ENCODE assay signal across 9 cellular contexts in the genomic region with DNA sequence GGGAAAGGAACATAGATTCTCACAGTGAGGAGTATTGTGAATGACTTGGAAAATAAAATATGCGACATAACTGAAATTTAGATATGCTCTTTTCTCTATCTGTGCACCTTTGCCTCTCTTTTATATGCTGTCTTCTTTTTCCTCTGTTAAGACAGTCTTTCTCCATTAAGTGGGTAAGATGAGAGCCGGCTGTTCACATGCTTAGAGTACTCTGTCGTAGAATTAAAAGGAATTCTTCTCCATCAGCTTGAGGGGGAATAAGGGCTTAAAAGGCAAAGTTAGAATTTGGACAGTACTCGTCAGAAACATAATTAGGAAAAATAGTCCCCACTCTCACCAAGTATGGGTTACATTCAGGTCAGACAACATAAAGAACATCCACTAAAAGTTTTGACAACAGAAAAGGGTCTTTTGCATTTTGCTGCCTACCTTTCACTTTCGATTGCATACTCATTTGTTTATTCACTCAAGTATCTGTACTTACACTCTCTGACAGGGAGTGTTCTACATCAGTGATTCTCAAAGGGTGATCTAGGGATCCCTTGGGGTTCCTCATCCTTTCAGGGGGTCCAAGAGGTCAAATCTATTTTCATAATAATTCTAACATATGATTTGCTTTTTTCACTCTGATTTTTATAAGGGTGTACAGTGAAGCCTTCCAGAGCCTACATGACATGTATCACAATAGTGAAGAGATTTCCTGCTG. TPM values are rescaled to one million over a fixed set of nuclear protein-coding genes. Genes with fewer than 3 reads are reported as not detected.
DNase-seq lines count a peak whose midpoint lies in the region; ATAC-seq, FAIRE-seq and TF ChIP-seq lines count a peak whose summit lies in the region.
"Had no signal": no experiment of that assay in that cellular context is flagged by ENCODE, and none has a peak within 500 bp of the region (broad histone marks: within the 10 kb centered on the region; RNA-seq: fewer than 3 reads in every experiment).

No MANE protein-coding gene starts in this region.

- H3K27ac ChIP-seq in KOPT-K1 (ENCODE audit: low read depth, low read length, poor library complexity, severe bottlenecking) (peak overlapping the region; percentile 67), left lung (peak overlapping the region; percentile 2 to 40), breast epithelium (peak overlapping the region in 1 of 2 donors; percentile 9)

- FAIRE-seq in urothelium cell line (lab: Jason Lieb, UNC): no peak

- H3K4me3 ChIP-seq in left lung: no peak overlapping the region
- H3K4me3 ChIP-seq in breast epithelium: peak overlapping the region in 1 of 3 donors; percentile 10

- ATAC-seq in GM18508 (IDR thresholded peaks at IDR 0.05; ENCODE audit: insufficient read depth, unreplicated experiment) (peak; percentile 98), GM21576 (IDR thresholded peaks at IDR 0.05; ENCODE audit: unreplicated experiment) (peak; percentile 97), left lung (peak; percentile 70)

- H3K9me3 ChIP-seq in KOPT-K1 (ENCODE audit: insufficient read depth, low read length, poor library complexity, severe bottlenecking) (peaks cover 24% of the 10 kb centered on the region), left lung (peaks cover 0 to 5% of the 10 kb centered on the region in 2 donors), breast epithelium (peaks cover 0 to 16% of the 10 kb centered on the region in 2 donors)

- peaks cover 47% of the 10 kb centered on the region for H3K36me3 ChIP-seq in KOPT-K1 (ENCODE audit: insufficient read depth, low read length)
- H3K36me3 ChIP-seq in left lung: no peaks in the 10 kb centered on the region
- no peaks in the 10 kb centered on the region for H3K36me3 ChIP-seq in breast epithelium

- H3K27me3 ChIP-seq in left lung (no peaks in the 10 kb centered on the region), breast epithelium (no peaks in the 10 kb centered on the region)

- no peak for TF ChIP-seq POLR2A in breast epithelium (IDR thresholded peaks at IDR 0.05)

- no peak for DNase-seq in left lung
- no peak for DNase-seq in urothelium cell line (ENCODE audit: low spot score)
- DNase-seq in NCI-H146 treated with DMSO at 0.1 percent for 48 hours (lab: John Stamatoyannopoulos, UW; ENCODE audit: unreplicated experiment): no peak
- no peak for DNase-seq in breast epithelium (ENCODE audit: low spot score in 2 of 2)
- DNase-seq in AML-193 (lab: John Stamatoyannopoulos, UW): no peak

- intact Hi-C loops in left lung (cut with DNase I) (no loop called here), breast epithelium (cut with DNase I; ENCODE audit: low total_unique reads) (no loop called here)

- TF ChIP-seq CTCF in left lung (IDR thresholded peaks at IDR 0.05) (no peak), breast epithelium (IDR thresholded peaks at IDR 0.05) (no peak)

- H3K4me1 ChIP-seq in left lung (peaks cover 3 to 5% of the 10 kb centered on the region in 2 donors), breast epithelium (no peaks in the 10 kb centered on the region)

RNA-seq across cellular contexts. Expression of gene ARHGAP15, which starts 48.0 kb away (rescaled TPM):
- total RNA-seq in left lung (10 to 100 TPM; 16.8 to 20.6 TPM), breast epithelium (10 to 100 TPM in 2 of 3 donors, 1 to 10 TPM in 1; 8.9 to 13.4 (median 10.7) TPM)
- total RNA-seq: glomerular endothelial cell had no signal
